In genomic region chr4:39697740-39698423, GRCh38 we compare ENCODE assay signal across 8 cellular contexts. TPM values are rescaled to one million over a fixed set of nuclear protein-coding genes. Genes with fewer than 3 reads are reported as not detected.
DNase-seq lines count a peak whose midpoint lies in the region; ATAC-seq, FAIRE-seq and TF ChIP-seq lines count a peak whose summit lies in the region.

Gene UBE2K (plus strand): TSS chr4:39698136. CDS start chr4:39698328, 192 bp downstream.

- TF ChIP-seq POLR2A in GM12891 (IDR thresholded peaks at IDR 0.05; ENCODE audit: low read depth, low read length) (peak; percentile 84), adrenal gland (IDR thresholded peaks at IDR 0.05) (peak; percentile 22 to 78)

- H3K9me3 ChIP-seq in adrenal gland (replicated peaks in 1 of 3) (no peaks in the 10 kb centered on the region), heart right ventricle (no peaks in the 10 kb centered on the region), upper lobe of right lung (no peaks in the 10 kb centered on the region)

- H3K27me3 ChIP-seq in adrenal gland, result no peaks in the 10 kb centered on the region
- H3K27me3 ChIP-seq in heart right ventricle, result no peaks in the 10 kb centered on the region
- no peaks in the 10 kb centered on the region for H3K27me3 ChIP-seq in upper lobe of right lung

- 0 to 1% (median 0%) methylated on average over 38 to 84 of the region's 84 CpGs for WGBS in adrenal gland, 4 donors
- 0% methylated on average over 79 to 84 of the region's 84 CpGs for WGBS in heart right ventricle, 2 donors

- peak; percentile 93 for ATAC-seq in HG02759 (IDR thresholded peaks at IDR 0.05; ENCODE audit: unreplicated experiment)
- ATAC-seq in heart right ventricle, result peak; percentile 97 to 100 (median 98)
- peak; percentile 99 for ATAC-seq in upper lobe of right lung

- peaks cover 0 to 5% of the 10 kb centered on the region in 2 donors for H3K36me3 ChIP-seq in adrenal gland (replicated peaks in 1 of 2)
- H3K36me3 ChIP-seq in heart right ventricle, result peaks cover 0 to 14% (median 0%) of the 10 kb centered on the region in 9 donors
- H3K36me3 ChIP-seq in upper lobe of right lung, result peaks cover 12% of the 10 kb centered on the region

- no peaks in the 10 kb centered on the region for H3K27me3 Mint-ChIP-seq in progenitor cell of endocrine pancreas

- FAIRE-seq in GM12891 (lab: Jason Lieb, UNC), result peak; percentile 98

- peaks cover 4% of the 10 kb centered on the region for H3K36me3 Mint-ChIP-seq in progenitor cell of endocrine pancreas (ENCODE audit: insufficient read depth)

- H3K27ac Mint-ChIP-seq in progenitor cell of endocrine pancreas, result peak within 1 kb of the TSS; percentile 99

- H3K27ac ChIP-seq in adrenal gland (peak within 1 kb of the TSS; percentile 87 to 96 (median 90)), heart right ventricle (peak within 1 kb of the TSS; percentile 51 to 99 (median 95)), upper lobe of right lung (peak within 1 kb of the TSS; percentile 90)

- intact Hi-C loops in adrenal gland (cut with DNase I) (loop anchor here (5.0 kb wide), 1 partner anchor 279 kb away; the partner anchor contains the start of gene PDS5A (in 2 of the 2)), heart right ventricle (cut with DNase I) (loop anchor here in 8 of 10 donors (1.0 to 10.0 kb wide), 14 partner anchors 34 to 619 kb away; partner anchors contain the start of genes PDS5A (in 7 of the 8), N4BP2 (in 4 of the 8), SMIM14 (in 4 of the 8) and UGDH (in 1 of the 8)), upper lobe of right lung (cut with DNase I) (no loop called here)

- H3K4me1 Mint-ChIP-seq in progenitor cell of endocrine pancreas (ENCODE audit: low read depth), result peaks cover 28% of the 10 kb centered on the region

- H3K4me3 Mint-ChIP-seq in progenitor cell of endocrine pancreas (ENCODE audit: low read depth), result peak within 1 kb of the TSS; percentile 100

- peaks cover 17 to 36% of the 10 kb centered on the region in 2 donors for H3K4me1 ChIP-seq in adrenal gland (replicated peaks in 1 of 2)
- peaks cover 0 to 49% (median 33%) of the 10 kb centered on the region in 9 donors for H3K4me1 ChIP-seq in heart right ventricle
- peaks cover 30% of the 10 kb centered on the region for H3K4me1 ChIP-seq in upper lobe of right lung

- no peaks in the 10 kb centered on the region for H3K9me3 Mint-ChIP-seq in progenitor cell of endocrine pancreas (ENCODE audit: low read depth)

- DNase-seq in GM12891 (ENCODE audit: insufficient read length, low spot score) (peak; percentile 82), NCI-H1417 (lab: John Stamatoyannopoulos, UW) (peak; percentile 92 to 97 (median 92)), T-helper 1 cell (peak; percentile 82 to 91 (median 85)), adrenal gland (peak; percentile 87 to 92 (median 90)), heart right ventricle (peak; percentile 86 to 93), progenitor cell of endocrine pancreas (ENCODE audit: low spot score, unreplicated experiment) (peak; percentile 87), upper lobe of right lung (peak; percentile 95)

- peak within 1 kb of the TSS; percentile 63 to 98 (median 82) for H3K4me3 ChIP-seq in adrenal gland
- peak within 1 kb of the TSS; percentile 69 to 95 (median 80) for H3K4me3 ChIP-seq in heart right ventricle
- H3K4me3 ChIP-seq in upper lobe of right lung, result peak within 1 kb of the TSS; percentile 78

- TF ChIP-seq CTCF in adrenal gland (IDR thresholded peaks at IDR 0.05), result no peak
- TF ChIP-seq CTCF in heart right ventricle (IDR thresholded peaks at IDR 0.05), result peak in 2 of 9 donors; percentile 6 to 14
- no peak for TF ChIP-seq CTCF in progenitor cell of endocrine pancreas (IDR thresholded peaks at IDR 0.05; ENCODE audit: unreplicated experiment)
- TF ChIP-seq CTCF in upper lobe of right lung (IDR thresholded peaks at IDR 0.05), result no peak

TF ChIP-seq in GM12891, 5 proteins besides CTCF, POLR2A, EP300 and RAD21:
- no peak for TF ChIP-seq SPI1 (IDR thresholded peaks at IDR 0.05; ENCODE audit: low read depth, low read length)
- peak; percentile 69 for TF ChIP-seq TAF1 (IDR thresholded peaks at IDR 0.05; ENCODE audit: low read depth, low read length)
- 0 out of 2 replicates have a peak, but pooled peaks have one; percentile 37 for TF ChIP-seq POU2F2 (IDR thresholded peaks at IDR 0.05; ENCODE audit: low read depth, low read length)
- TF ChIP-seq POLR2AphosphoS5 (IDR thresholded peaks at IDR 0.05; ENCODE audit: low read depth, low read length), result peak; percentile 91

RNA-seq across cellular contexts. Expression of gene UBE2K, which starts in this region (rescaled TPM):
- 93.1 TPM for polyA plus RNA-seq in GM12891 (2012; ENCODE audit: low read depth, missing spikeins)
- total RNA-seq in adrenal gland (10 to 100 TPM; 17.9 to 91.4 (median 43.5) TPM), heart right ventricle (10 to 100 TPM; 52.9 to 74.0 (median 57.7) TPM), progenitor cell of endocrine pancreas (105 and 110 TPM in 2 replicates), upper lobe of right lung (51.4 TPM)
- polyA plus RNA-seq in adrenal gland (100 to 1,000 TPM in 1 of 3 donors, 10 to 100 TPM in 2; 25.0 to 146 (median 45.7) TPM), heart right ventricle (10 to 100 TPM; 24.0 to 30.4 TPM)

Comparison
In these comparisons a context has a peak if more than half of its experiments do, and no peak if none do; other contexts are left out.
1. Peak in every context shown above with its lines: DNase-seq, ATAC-seq, H3K4me3 ChIP-seq and H3K27ac ChIP-seq.